30 cellular contexts compared by ENCODE assay signal in the genomic region with DNA sequence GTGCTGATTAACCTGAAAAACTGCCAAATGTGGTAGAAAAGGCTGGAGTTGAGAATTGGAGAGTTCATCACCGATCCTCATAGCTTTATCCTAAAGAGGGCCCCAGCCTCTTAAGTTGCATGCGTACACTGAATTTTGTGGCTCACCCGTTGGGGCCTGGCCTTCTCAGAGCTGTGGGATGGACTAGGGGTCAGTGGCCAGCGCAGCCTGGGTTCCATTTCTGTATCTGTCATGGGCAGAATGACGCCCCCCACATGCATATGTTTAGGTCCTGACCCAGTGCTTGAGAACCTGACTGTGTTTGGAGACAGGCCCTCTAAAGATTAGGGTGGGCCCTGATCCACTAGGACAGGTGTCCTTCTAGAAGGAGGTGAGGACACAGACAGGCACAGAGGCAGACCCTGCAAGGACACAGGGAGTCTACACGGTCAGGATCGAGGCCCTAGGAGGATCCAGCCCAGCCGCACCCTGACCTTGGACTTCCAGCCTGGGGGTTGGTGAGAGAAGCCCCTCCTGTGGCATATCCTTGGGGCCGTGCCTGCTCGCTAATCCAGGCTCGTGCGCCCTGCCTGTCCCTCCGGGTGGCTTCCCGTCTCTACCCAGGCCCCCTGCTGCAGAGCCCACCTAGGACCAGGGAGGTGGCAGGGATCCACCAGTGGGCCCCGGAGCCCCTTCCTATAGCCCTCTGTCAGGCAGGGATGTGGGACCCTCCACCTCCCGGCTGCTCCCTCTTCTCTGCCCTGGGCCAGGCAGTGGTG. TPM values are rescaled to one million over a fixed set of nuclear protein-coding genes. Genes with fewer than 3 reads are reported as not detected.
DNase-seq lines count a peak whose midpoint lies in the region; FAIRE-seq and TF ChIP-seq lines count a peak whose summit lies in the region.
"Had no signal": no experiment of that assay in that cellular context is flagged by ENCODE, and none has a peak within 500 bp of the region (broad histone marks: within the 10 kb centered on the region; RNA-seq: fewer than 3 reads in every experiment).

No MANE protein-coding gene starts in this region.

- no peak overlapping the region for H3K9ac ChIP-seq in kidney (ENCODE audit: low read length in 2 of 2)

- no peak overlapping the region for H3K4me2 ChIP-seq in PC-9

- no peaks in the 10 kb centered on the region for H3K79me2 ChIP-seq in PC-9 (ENCODE audit: low read depth)

- H3K4me1 Mint-ChIP-seq in type B pancreatic cell (ENCODE audit: unreplicated experiment) = peaks cover 8% of the 10 kb centered on the region
- H3K4me1 Mint-ChIP-seq: CD14-positive monocyte; CD8-positive, alpha-beta memory T cell had no signal

- H3K36me3 Mint-ChIP-seq in type B pancreatic cell = no peaks in the 10 kb centered on the region
- H3K36me3 Mint-ChIP-seq: CD14-positive monocyte had no signal

- H2AFZ ChIP-seq in PC-9 = no peak overlapping the region

- POLR2A ChIA-PET in PC-9 (lab: Charles Lee; ENCODE audit: unreplicated experiment) = interaction anchor here (0.7 kb wide), 1 partner anchor 15 kb away, joined by 3 read pairs; no protein-coding TSS in a partner anchor

- H3K9me2 ChIP-seq in PC-9 (ENCODE audit: insufficient read depth) = no peaks in the 10 kb centered on the region

- no peak overlapping the region for H3K4me3 Mint-ChIP-seq in type B pancreatic cell
- H3K4me3 Mint-ChIP-seq: CD14-positive monocyte; CD8-positive, alpha-beta memory T cell had no signal

- H3F3A ChIP-seq in PC-9 (ENCODE audit: insufficient read depth, low read depth) = no peaks in the 10 kb centered on the region

- intact Hi-C loops in PC-9 (cut with micrococcal nuclease; ENCODE audit: unreplicated experiment) (no loop called here), kidney (cut with DNase I) (no loop called here), posterior vena cava (cut with DNase I) (no loop called here)

- H3K9me3 Mint-ChIP-seq in type B pancreatic cell = no peaks in the 10 kb centered on the region
- H3K9me3 Mint-ChIP-seq: CD8-positive, alpha-beta memory T cell had no signal

- H3K27ac ChIP-seq in PC-9 (no peak overlapping the region), kidney (ENCODE audit: low read depth in 2 of 2, low read length in 2 of 2) (no peak overlapping the region)
- H3K27ac ChIP-seq: SK-N-MC had no signal

- H3K4me3 ChIP-seq in PC-9 (no peak overlapping the region), kidney (ENCODE audit: low read length in 2 of 2) (no peak overlapping the region)
- H3K4me3 ChIP-seq: GM12878, SK-N-MC had no signal

- CTCF ChIA-PET in PC-9 (lab: Charles Lee) = no interaction called here

- FAIRE-seq in kidney (lab: Jason Lieb, UNC) = no peak
- FAIRE-seq: GM12878 had no signal

- TSS peak; percentile 19 for BruUV-seq in PC-9 (replicated peaks; lab: Mats Ljungman, UMichigan)

- DNase-seq in activated effector memory CD4-positive, alpha-beta T cell treated with anti-CD3 and anti-CD28 coated beads, Interleukin-2, amount 50 U/mL, for 16 hours = peak; percentile 56
- DNase-seq in activated effector memory CD4-positive, alpha-beta T cell treated with Interleukin-2 at 50 U/mL for 16 hours = no peak
- DNase-seq in PC-9 = no peak
- peak; percentile 64 for DNase-seq in kidney
- peak; percentile 56 for DNase-seq in posterior vena cava (ENCODE audit: low spot score)
- DNase-seq in epidermal melanocyte (ENCODE audit: insufficient read length, low spot score) = no peak
- DNase-seq in NCI-H69 (lab: John Stamatoyannopoulos, UW) = no peak
- DNase-seq in type B pancreatic cell (ENCODE audit: extremely low spot score, unreplicated experiment) = no peak
- DNase-seq: 8988T; ACHN; BE2C; CD8-positive, alpha-beta memory T cell; DMS 273 treated with DMSO at 0.1 percent for 48 hours; DMS79; EL; GDM1; GOT3; HCEC 1CT; Karpas-422; NCI-H1092 treated with DMSO at 0.1 percent for 48 hours; NCI-H1436; NCI-H187 treated with DMSO at 0.1 percent for 48 hours; NCI-H2107; NCI-H774; NK-92 treated with Interleukin-12 subunit alpha and Interleukin-12 subunit beta, amount 100 ng/mL, for 24 hours; RPMI8226; SIG-M5 had no signal

- H3K27me3 ChIP-seq in PC-9 (ENCODE audit: insufficient read depth, low read depth) = peaks cover 67% of the 10 kb centered on the region

- no peak overlapping the region for H3K27ac Mint-ChIP-seq in type B pancreatic cell
- H3K27ac Mint-ChIP-seq: CD14-positive monocyte; CD8-positive, alpha-beta memory T cell had no signal

- TF ChIP-seq CTCF in PC-9 (conservative IDR thresholded peaks at IDR 0.05) (no peak), kidney (IDR thresholded peaks at IDR 0.05; ENCODE audit: borderline replicate concordance, extremely low read depth, insufficient read depth) (no peak), type B pancreatic cell (conservative IDR thresholded peaks at IDR 0.05) (no peak)

- H3K9me3 ChIP-seq in PC-9 (ENCODE audit: insufficient read depth, low read depth) (no peaks in the 10 kb centered on the region), kidney (ENCODE audit: control insufficient read depth in 1 of 2, low read length in 2 of 2) (no peaks in the 10 kb centered on the region)
- H3K9me3 ChIP-seq: BE2C had no signal

- H3K36me3 ChIP-seq in PC-9 (ENCODE audit: low read depth) = no peaks in the 10 kb centered on the region
- H3K36me3 ChIP-seq in kidney (ENCODE audit: control insufficient read depth in 1 of 2, insufficient read depth in 2 of 2, low read length in 2 of 2) = no peaks in the 10 kb centered on the region
- H3K36me3 ChIP-seq: BE2C had no signal

- no peaks in the 10 kb centered on the region; the same call in 1 of the 2 replicates for H4K20me1 ChIP-seq in PC-9 (ENCODE audit: insufficient read depth)

- no peaks in the 10 kb centered on the region for H3K4me1 ChIP-seq in PC-9 (replicated peaks; ENCODE audit: insufficient read depth)
- H3K4me1 ChIP-seq in kidney (ENCODE audit: control insufficient read depth in 1 of 2, insufficient read depth in 1 of 2, low read depth in 1 of 2, low read length in 2 of 2) = no peaks in the 10 kb centered on the region
- H3K4me1 ChIP-seq: BE2C had no signal

- H3K27me3 Mint-ChIP-seq in type B pancreatic cell = peaks cover 39% of the 10 kb centered on the region

RNA-seq across cellular contexts. Expression of a gene that starts 32.2 kb away (rescaled TPM):
- total RNA-seq in PC-9 (2021) = 153 and 163 TPM in 2 replicates
- total RNA-seq in kidney = 31.1 TPM
- polyA plus RNA-seq in kidney (ENCODE audit: insufficient read depth, low read depth, low replicate concordance) = 164 TPM
- 10 to 100 TPM; 25.4 to 25.8 TPM for total RNA-seq in posterior vena cava
- 33.8 and 37.7 TPM in 2 replicates for total RNA-seq in type B pancreatic cell (ENCODE audit: low replicate concordance)

RNA-seq across cellular contexts. Expression of a gene that starts 33.8 kb away (rescaled TPM):
- total RNA-seq in PC-9 (2021) (143 and 145 TPM in 2 replicates), kidney (29.6 TPM), posterior vena cava (10 to 100 TPM; 29.4 to 32.4 TPM), type B pancreatic cell (ENCODE audit: low replicate concordance) (53.5 and 62.1 TPM in 2 replicates)
- 96.7 TPM for polyA plus RNA-seq in kidney (ENCODE audit: insufficient read depth, low read depth, low replicate concordance)

RNA-seq across cellular contexts. Expression of a gene that starts 49.3 kb away (rescaled TPM):
- total RNA-seq in PC-9 (2021) (not detected in 2 replicates), kidney (not detected), posterior vena cava (not detected), type B pancreatic cell (ENCODE audit: low replicate concordance) (1.6 and 6.0 TPM in 2 replicates)
- polyA plus RNA-seq in kidney (ENCODE audit: insufficient read depth, low read depth, low replicate concordance) = not detected
- total RNA-seq: CD8-positive, alpha-beta memory T cell; GM12878 had no signal
- polyA plus RNA-seq: CD14-positive monocyte; CD8-positive, alpha-beta memory T cell; GM12878 had no signal

Comparison
In these comparisons a context has a peak if more than half of its experiments do, and no peak if none do; other contexts are left out.
1. DNase-seq: peak in activated effector memory CD4-positive, alpha-beta T cell treated with anti-CD3 and anti-CD28 coated beads, Interleukin-2, amount 50 U/mL, for 16 hours (single experiment), kidney (single experiment) and posterior vena cava (single experiment); none in activated effector memory CD4-positive, alpha-beta T cell treated with Interleukin-2 at 50 U/mL for 16 hours (single experiment), PC-9 (0 of 2), epidermal melanocyte (single experiment), NCI-H69 (single experiment) and type B pancreatic cell (single experiment).